Comparison of ENCODE assay signal across 20 cellular contexts in the genomic region with DNA sequence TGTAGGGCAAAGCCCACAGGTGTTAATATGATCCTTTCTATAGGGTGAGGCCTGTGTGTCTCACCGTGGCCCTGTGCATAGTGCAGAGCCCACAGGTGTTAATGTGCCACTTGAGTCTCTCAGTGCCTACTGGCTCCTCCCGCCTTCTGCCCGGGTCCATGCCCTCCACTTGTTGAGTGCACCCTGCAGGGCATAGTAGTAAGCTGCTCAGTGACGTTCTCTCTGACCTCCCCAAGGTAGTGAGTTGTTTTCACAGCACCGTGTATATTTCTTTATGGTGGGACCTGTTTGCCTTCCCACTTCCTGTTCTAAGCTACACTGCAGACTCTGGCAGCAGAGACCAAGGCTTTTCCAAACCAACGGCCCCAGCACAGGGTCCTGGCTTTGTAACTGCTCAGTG.
DNase-seq lines count a peak whose midpoint lies in the region; ATAC-seq and TF ChIP-seq lines count a peak whose summit lies in the region.
"Had no signal": no experiment of that assay in that cellular context is flagged by ENCODE, and none has a peak within 500 bp of the region (broad histone marks: within the 10 kb centered on the region; RNA-seq: fewer than 3 reads in every experiment).

No MANE protein-coding gene starts in this region.

- no peaks in the 10 kb centered on the region for H3K27me3 ChIP-seq in colonic mucosa
- H3K27me3 ChIP-seq: esophagus squamous epithelium, heart left ventricle, tibial artery had no signal

- intact Hi-C loops in colonic mucosa (cut with DNase I) = loop anchor here (10.0 kb wide), 1 partner anchor 192 kb away; no protein-coding TSS in a partner anchor

- peak overlapping the region; percentile 62 for H3K27ac ChIP-seq in colonic mucosa
- H3K27ac ChIP-seq: heart left ventricle, tibial artery had no signal

- H3K4me3 Mint-ChIP-seq in nephron = no peak overlapping the region
- H3K4me3 Mint-ChIP-seq: HFFc6 had no signal

- peaks cover 6% of the 10 kb centered on the region for H3K36me3 ChIP-seq in colonic mucosa

- no peak for ATAC-seq in HG02623 (IDR thresholded peaks at IDR 0.05; ENCODE audit: unreplicated experiment)
- ATAC-seq: Panc1 had no signal

- H3K4me1 ChIP-seq in colonic mucosa = peaks cover 8% of the 10 kb centered on the region
- H3K4me1 ChIP-seq: esophagus squamous epithelium, heart left ventricle, tibial artery had no signal

- no peaks in the 10 kb centered on the region for H3K27me3 Mint-ChIP-seq in nephron (ENCODE audit: low read depth)

- DNase-seq in NCI-H1092 treated with DMSO at 0.1 percent for 48 hours (lab: John Stamatoyannopoulos, UW) (peak; percentile 24), NCI-H1092 (lab: John Stamatoyannopoulos, UW) (no peak), colonic mucosa (peak; percentile 45), activated gamma-delta T cell (lab: John Stamatoyannopoulos, UW) (no peak)
- peak; percentile 68 for DNase-seq in Jurkat, Clone E6-1 (ENCODE audit: low read depth, low spot score)
- no peak for DNase-seq in stimulated activated CD8-positive, alpha-beta memory T cell treated with anti-CD3 and anti-CD28 coated beads, Interleukin-4, amount 100 ng/mL, for 48 hours
- DNase-seq: 8988T; activated naive CD4-positive, alpha-beta T cell treated with Interleukin-2 at 50 U/mL for 16 hours; DMS79; esophagus squamous epithelium; heart left ventricle; HFFc6; NCI-H1694 treated with DMSO at 0.1 percent for 48 hours; NCI-H774; occipital lobe; stimulated activated CD4-positive, alpha-beta T cell treated with anti-CD3 and anti-CD28 coated beads, Interleukin-4, amount 100 ng/mL, for 24 hours; tibial artery had no signal

- peaks cover 85% of the 10 kb centered on the region for H3K36me3 Mint-ChIP-seq in nephron (ENCODE audit: low read depth)

- H3K9me3 ChIP-seq in colonic mucosa = no peaks in the 10 kb centered on the region
- H3K9me3 ChIP-seq: esophagus squamous epithelium, heart left ventricle, tibial artery had no signal

- H3K9ac ChIP-seq in colonic mucosa (ENCODE audit: low read depth in 2 of 2, low read length in 2 of 2) = peak overlapping the region in 1 of 2 donors; percentile 73

- no peaks in the 10 kb centered on the region for H3K4me1 Mint-ChIP-seq in nephron

- H3K9me3 Mint-ChIP-seq in nephron = peaks cover 2% of the 10 kb centered on the region
- H3K9me3 Mint-ChIP-seq: HFFc6 had no signal

- no peak overlapping the region for H3K4me3 ChIP-seq in Jurkat, Clone E6-1 (ENCODE audit: low read length)
- H3K4me3 ChIP-seq in colonic mucosa = no peak overlapping the region
- H3K4me3 ChIP-seq: esophagus squamous epithelium, heart left ventricle, tibial artery had no signal

- peak overlapping the region; percentile 27 to 32 (median 31) for H3K27ac Mint-ChIP-seq in nephron
- H3K27ac Mint-ChIP-seq: HFFc6 had no signal

- TF ChIP-seq CTCF in colonic mucosa (IDR thresholded peaks at IDR 0.05) = no peak
- TF ChIP-seq CTCF in nephron (IDR thresholded peaks at IDR 0.05; ENCODE audit: unreplicated experiment in 3 of 3) = no peak

Comparison
In these comparisons a context has a peak if more than half of its experiments do, and no peak if none do; other contexts are left out.
1. DNase-seq: peak in NCI-H1092 treated with DMSO at 0.1 percent for 48 hours (single experiment), Jurkat, Clone E6-1 (single experiment) and colonic mucosa (single experiment); none in NCI-H1092 (single experiment), stimulated activated CD8-positive, alpha-beta memory T cell treated with anti-CD3 and anti-CD28 coated beads, Interleukin-4, amount 100 ng/mL, for 48 hours (single experiment) and activated gamma-delta T cell (single experiment).